ENCODE assay signal across 22 cellular contexts in genomic region chr14:26694521-26694920, GRCh38.
"Had no signal": no experiment of that assay in that cellular context is flagged by ENCODE, and none has a peak within 500 bp of the region (broad histone marks: within the 10 kb centered on the region; RNA-seq: fewer than 3 reads in every experiment).

No MANE protein-coding gene starts in this region.

- H3K9ac ChIP-seq: parathyroid adenoma had no signal

- H3K79me2 ChIP-seq: parathyroid adenoma had no signal

- H3K9me3 Mint-ChIP-seq: endodermal cell, mesothelial cell of epicardium had no signal

- H3K27ac ChIP-seq: colonic mucosa, lower lobe of right lung, parathyroid adenoma, sigmoid colon, upper lobe of right lung had no signal

- H3K4me3 Mint-ChIP-seq: activated CD4-positive, alpha-beta T cell treated with anti-CD3 and anti-CD28 coated beads, Interleukin-2, amount 10 ng/mL, durations not matched to agents 24 days and 14 days; activated CD8-positive, alpha-beta T cell treated with anti-CD3 and anti-CD28 coated beads for 36 hours; activated naive CD4-positive, alpha-beta T cell treated with anti-CD3 and anti-CD28 coated beads for 36 hours; activated naive CD8-positive, alpha-beta T cell treated with anti-CD3 and anti-CD28 coated beads, Interleukin-2, amount 50 U/mL, for 24 hours; brain; endodermal cell; mesothelial cell of epicardium; natural killer cell treated with Interleukin-12 subunit alpha and Interleukin-12 subunit beta and Interleukin-15 and Interleukin-18, amount 100 ng/mL, for 72 hours; stimulated activated effector memory CD8-positive, alpha-beta T cell treated with anti-CD3 and anti-CD28 coated beads, Interleukin-12 subunit alpha, Interleukin-12 subunit beta, amount 100 ng/mL, for 72 hours had no signal

- DNase-seq: activated CD4-positive, alpha-beta T cell treated with anti-CD3 and anti-CD28 coated beads, Interleukin-2, amount 10 ng/mL, durations not matched to agents 24 days and 14 days; activated CD8-positive, alpha-beta T cell treated with anti-CD3 and anti-CD28 coated beads for 36 hours; activated naive CD4-positive, alpha-beta T cell treated with anti-CD3 and anti-CD28 coated beads for 36 hours; activated naive CD8-positive, alpha-beta T cell treated with anti-CD3 and anti-CD28 coated beads, Interleukin-2, amount 50 U/mL, for 24 hours; activated T-cell treated with anti-CD3 and anti-CD28 coated beads, Interleukin-2, amount 50 U/mL, for 1 hour; anterior cingulate cortex; central memory CD4-positive, alpha-beta T cell; colonic mucosa; endodermal cell; foreskin melanocyte; hypothalamus; islet precursor cell; lower lobe of right lung; sigmoid colon; stimulated activated CD4-positive, alpha-beta T cell treated with anti-CD3 and anti-CD28 coated beads, Interleukin-4, amount 100 ng/mL, for 24 hours; upper lobe of right lung had no signal

- ATAC-seq: activated CD8-positive, alpha-beta T cell treated with anti-CD3 and anti-CD28 coated beads for 36 hours; activated naive CD8-positive, alpha-beta T cell treated with anti-CD3 and anti-CD28 coated beads, Interleukin-2, amount 50 U/mL, for 24 hours; lower lobe of right lung; natural killer cell treated with Interleukin-12 subunit alpha and Interleukin-12 subunit beta and Interleukin-15 and Interleukin-18, amount 100 ng/mL, for 72 hours; stimulated activated effector memory CD8-positive, alpha-beta T cell treated with anti-CD3 and anti-CD28 coated beads, Interleukin-12 subunit alpha, Interleukin-12 subunit beta, amount 100 ng/mL, for 72 hours; upper lobe of right lung had no signal

- H3K4me3 ChIP-seq: colonic mucosa, lower lobe of right lung, sigmoid colon, upper lobe of right lung had no signal

- H3K4me1 Mint-ChIP-seq: activated CD4-positive, alpha-beta T cell treated with anti-CD3 and anti-CD28 coated beads, Interleukin-2, amount 10 ng/mL, durations not matched to agents 24 days and 14 days; activated naive CD8-positive, alpha-beta T cell treated with anti-CD3 and anti-CD28 coated beads, Interleukin-2, amount 50 U/mL, for 24 hours; brain; endodermal cell; mesothelial cell of epicardium; stimulated activated effector memory CD8-positive, alpha-beta T cell treated with anti-CD3 and anti-CD28 coated beads, Interleukin-12 subunit alpha, Interleukin-12 subunit beta, amount 100 ng/mL, for 72 hours had no signal

- H3K27ac Mint-ChIP-seq: activated CD4-positive, alpha-beta T cell treated with anti-CD3 and anti-CD28 coated beads, Interleukin-2, amount 10 ng/mL, durations not matched to agents 24 days and 14 days; activated CD8-positive, alpha-beta T cell treated with anti-CD3 and anti-CD28 coated beads for 36 hours; activated naive CD4-positive, alpha-beta T cell treated with anti-CD3 and anti-CD28 coated beads for 36 hours; activated naive CD8-positive, alpha-beta T cell treated with anti-CD3 and anti-CD28 coated beads, Interleukin-2, amount 50 U/mL, for 24 hours; activated T-helper 2 cell treated with anti-CD3 and anti-CD28 coated beads, Interferon-gamma antibody, Interleukin-2, Interleukin-4, amounts not matched to agents 10 μg/mL and 5 μg/mL and 100 μg/mL, durations not matched to agents 14 hours and 24 hours and 36 hours; brain; endodermal cell; mesothelial cell of epicardium; natural killer cell treated with Interleukin-12 subunit alpha and Interleukin-12 subunit beta and Interleukin-15 and Interleukin-18, amount 100 ng/mL, for 72 hours; stimulated activated effector memory CD8-positive, alpha-beta T cell treated with anti-CD3 and anti-CD28 coated beads, Interleukin-12 subunit alpha, Interleukin-12 subunit beta, amount 100 ng/mL, for 72 hours had no signal

- H3K4me1 ChIP-seq: colonic mucosa, lower lobe of right lung, parathyroid adenoma, sigmoid colon, upper lobe of right lung had no signal

- H3K27me3 ChIP-seq: colonic mucosa, sigmoid colon, upper lobe of right lung had no signal

- H3K36me3 ChIP-seq: colonic mucosa, lower lobe of right lung, sigmoid colon, upper lobe of right lung had no signal

- H3K36me3 Mint-ChIP-seq: brain; mesothelial cell of epicardium; natural killer cell treated with Interleukin-12 subunit alpha and Interleukin-12 subunit beta and Interleukin-15 and Interleukin-18, amount 100 ng/mL, for 72 hours; stimulated activated effector memory CD8-positive, alpha-beta T cell treated with anti-CD3 and anti-CD28 coated beads, Interleukin-12 subunit alpha, Interleukin-12 subunit beta, amount 100 ng/mL, for 72 hours had no signal

- H3K27me3 Mint-ChIP-seq: activated CD4-positive, alpha-beta T cell treated with anti-CD3 and anti-CD28 coated beads, Interleukin-2, amount 10 ng/mL, durations not matched to agents 24 days and 14 days; activated CD8-positive, alpha-beta T cell treated with anti-CD3 and anti-CD28 coated beads for 36 hours; activated naive CD8-positive, alpha-beta T cell treated with anti-CD3 and anti-CD28 coated beads, Interleukin-2, amount 50 U/mL, for 24 hours; brain; natural killer cell treated with Interleukin-12 subunit alpha and Interleukin-12 subunit beta and Interleukin-15 and Interleukin-18, amount 100 ng/mL, for 72 hours had no signal
